In the genomic region with DNA sequence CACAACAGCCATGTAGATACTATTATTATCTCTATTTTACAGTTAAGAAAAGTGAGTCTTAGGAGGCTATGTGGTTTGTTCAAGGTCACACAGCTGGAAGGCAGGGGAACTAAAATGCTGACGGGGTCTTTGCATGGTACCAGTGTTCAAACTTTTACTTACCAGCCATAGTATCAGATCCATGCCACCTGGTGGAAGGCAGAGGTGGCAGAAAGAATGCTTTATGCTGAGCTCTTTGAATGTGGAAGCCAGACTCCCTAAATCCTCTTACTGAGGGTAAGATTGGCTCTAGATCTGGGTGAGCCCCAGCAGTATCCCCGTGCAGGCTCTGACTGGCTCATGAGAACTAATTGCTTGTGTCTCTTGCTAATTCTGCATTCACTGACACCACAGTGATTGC, we compare ENCODE assay signal across 18 cellular contexts. TPM values are rescaled to one million over a fixed set of nuclear protein-coding genes. Genes with fewer than 3 reads are reported as not detected.
DNase-seq lines count a peak whose midpoint lies in the region; ATAC-seq and TF ChIP-seq lines count a peak whose summit lies in the region.
"Had no signal": no experiment of that assay in that cellular context is flagged by ENCODE, and none has a peak within 500 bp of the region (broad histone marks: within the 10 kb centered on the region; RNA-seq: fewer than 3 reads in every experiment).

No MANE protein-coding gene starts in this region.

- H3K36me3 Mint-ChIP-seq in activated T-helper 17 cell treated with anti-CD3 and anti-CD28 coated beads, Interleukin-2, amount 50 U/mL, for 72 hours (ENCODE audit: low read depth) = no peaks in the 10 kb centered on the region
- H3K36me3 Mint-ChIP-seq: WTC11 had no signal

- no peak overlapping the region for H3K27ac Mint-ChIP-seq in activated T-helper 17 cell treated with anti-CD3 and anti-CD28 coated beads, Interleukin-2, amount 50 U/mL, for 72 hours
- H3K27ac Mint-ChIP-seq: WTC11 had no signal

- TF ChIP-seq CTCF in SK-N-SH (IDR thresholded peaks at IDR 0.05) = peak; percentile 42
- TF ChIP-seq CTCF in epithelial cell of esophagus (IDR thresholded peaks at IDR 0.05; ENCODE audit: insufficient read depth, low read depth, low read length, missing control alignments) = peak; percentile 21
- TF ChIP-seq CTCF in thoracic aorta (IDR thresholded peaks at IDR 0.05) = no peak

- peak; percentile 52 for TF ChIP-seq RAD21 in SK-N-SH (IDR thresholded peaks at IDR 0.05; ENCODE audit: low read length)

- CTCF ChIA-PET in SK-N-SH (lab: Yijun Ruan, JAX) = interaction anchor here (0.7 to 4.6 kb wide), 19 partner anchors 11 to 246 kb away, joined by 3 to 25 read pairs (median 3); no protein-coding TSS in a partner anchor

- H3K9me3 ChIP-seq in SK-N-SH = no peaks in the 10 kb centered on the region
- no peaks in the 10 kb centered on the region for H3K9me3 ChIP-seq in thoracic aorta
- H3K9me3 ChIP-seq: mucosa of descending colon, upper lobe of right lung had no signal

- H3K36me3 ChIP-seq in SK-N-SH (replicated peaks in 1 of 2; ENCODE audit: control insufficient read depth in 1 of 2, insufficient read depth in 2 of 2, low read length in 1 of 2) (peaks cover 0 to 7% of the 10 kb centered on the region in 2 experiments), thoracic aorta (no peaks in the 10 kb centered on the region)
- H3K36me3 ChIP-seq: upper lobe of right lung had no signal

- H3K4me3 ChIP-seq in SK-N-SH (ENCODE audit: low read depth in 2 of 2, low read length in 1 of 2) (no peak overlapping the region), epithelial cell of esophagus (ENCODE audit: low read length) (no peak overlapping the region), thoracic aorta (no peak overlapping the region)
- H3K4me3 ChIP-seq: mucosa of descending colon, upper lobe of right lung had no signal

- no peak overlapping the region for H3K4me2 ChIP-seq in SK-N-SH
- H3K4me2 ChIP-seq: KMS-11 had no signal

- TF ChIP-seq EP300 in SK-N-SH (IDR thresholded peaks at IDR 0.05; ENCODE audit: borderline replicate concordance in 1 of 2, low read depth in 1 of 2, low read length in 1 of 2) = no peak

- no peaks in the 10 kb centered on the region for H3K9me3 Mint-ChIP-seq in activated T-helper 17 cell treated with anti-CD3 and anti-CD28 coated beads, Interleukin-2, amount 50 U/mL, for 72 hours

- H3K4me3 Mint-ChIP-seq in activated T-helper 17 cell treated with anti-CD3 and anti-CD28 coated beads, Interleukin-2, amount 50 U/mL, for 72 hours = no peak overlapping the region
- H3K4me3 Mint-ChIP-seq: WTC11 had no signal

- H3K79me2 ChIP-seq in SK-N-SH (ENCODE audit: insufficient read depth) = peaks cover 84% of the 10 kb centered on the region

- peaks cover 9% of the 10 kb centered on the region for H3F3A ChIP-seq in SK-N-SH (replicated peaks; ENCODE audit: insufficient read depth)

- ATAC-seq in thoracic aorta (ENCODE audit: insufficient number of reproducible peaks, low FRiP score, low read depth) (no peak), GM19467 (IDR thresholded peaks at IDR 0.05; ENCODE audit: unreplicated experiment) (no peak)
- no peak for ATAC-seq in activated T-helper 17 cell treated with anti-CD3 and anti-CD28 coated beads, Interleukin-2, amount 50 U/mL, for 72 hours (replicated peaks)
- ATAC-seq: mucosa of descending colon, upper lobe of right lung, WTC11 had no signal

- POLR2A ChIA-PET in SK-N-SH (lab: Yijun Ruan, JAX) = no interaction called here

- peaks cover 15% of the 10 kb centered on the region for H4K20me1 ChIP-seq in SK-N-SH (ENCODE audit: insufficient read depth)

- DNase-seq in NCI-H82 (lab: John Stamatoyannopoulos, UW) = peak; percentile 57
- DNase-seq in NCI-H82 treated with DMSO at 0.1 percent for 48 hours (lab: John Stamatoyannopoulos, UW; ENCODE audit: unreplicated experiment) = no peak
- DNase-seq in SK-N-SH = no peak
- DNase-seq in epithelial cell of esophagus (ENCODE audit: low read depth) = no peak
- no peak for DNase-seq in thoracic aorta (ENCODE audit: low spot score)
- no peak for DNase-seq in NOMO-1 (lab: John Stamatoyannopoulos, UW; ENCODE audit: unreplicated experiment in 2 of 2)
- DNase-seq: activated effector memory CD4-positive, alpha-beta T cell treated with anti-CD3 and anti-CD28 coated beads, Interleukin-2, amount 50 U/mL, for 16 hours; anterior cingulate cortex; GDM1; mucosa of descending colon; NCI-H1436 treated with DMSO at 0.1 percent for 48 hours; NCI-H510A treated with DMSO at 0.1 percent for 48 hours; small intestine; upper lobe of right lung had no signal

- H3K27ac ChIP-seq in SK-N-SH (ENCODE audit: low read depth in 2 of 2, low read length in 1 of 2) (peak overlapping the region; percentile 28 to 61; a peak in 2 of 4 replicates), thoracic aorta (peak overlapping the region; percentile 46 to 69)
- H3K27ac ChIP-seq: KMS-11, upper lobe of right lung had no signal

- H3K9me2 ChIP-seq in SK-N-SH = no peaks in the 10 kb centered on the region

- no peaks in the 10 kb centered on the region for H3K27me3 Mint-ChIP-seq in activated T-helper 17 cell treated with anti-CD3 and anti-CD28 coated beads, Interleukin-2, amount 50 U/mL, for 72 hours

- H3K4me1 ChIP-seq in SK-N-SH (ENCODE audit: control insufficient read depth in 1 of 2, insufficient read depth in 2 of 2, low read depth in 1 of 2, low read length in 1 of 2) = peaks cover 0 to 29% of the 10 kb centered on the region in 2 experiments; a peak in 1 of 4 replicates
- H3K4me1 ChIP-seq in thoracic aorta (ENCODE audit: control insufficient read depth in 1 of 2, low read depth in 2 of 2) = peaks cover 4 to 25% of the 10 kb centered on the region in 2 donors

- WGBS in SK-N-SH (ENCODE audit: low lambda C conversion rate) = 38% methylated on average over 2 of the region's 2 CpGs

- H2AFZ ChIP-seq in SK-N-SH (ENCODE audit: low read depth) = no peak overlapping the region

- no peaks in the 10 kb centered on the region for H3K27me3 ChIP-seq in SK-N-SH (ENCODE audit: insufficient read depth)
- no peaks in the 10 kb centered on the region for H3K27me3 ChIP-seq in thoracic aorta (replicated peaks; ENCODE audit: insufficient read depth)
- H3K27me3 ChIP-seq: upper lobe of right lung had no signal

- H3K4me1 Mint-ChIP-seq in activated T-helper 17 cell treated with anti-CD3 and anti-CD28 coated beads, Interleukin-2, amount 50 U/mL, for 72 hours = no peaks in the 10 kb centered on the region
- H3K4me1 Mint-ChIP-seq: WTC11 had no signal

- no peak overlapping the region for H3K9ac ChIP-seq in SK-N-SH
- H3K9ac ChIP-seq: KMS-11 had no signal

TF ChIP-seq in SK-N-SH, 30 proteins besides CTCF, POLR2A, EP300 and RAD21:
- TF ChIP-seq SMC3 (IDR thresholded peaks at IDR 0.05; ENCODE audit: low read depth, low read length) = peak; percentile 25; the same call in 1 of the 2 replicates
- TF ChIP-seq ELF1 (IDR thresholded peaks at IDR 0.05) = no peak
- TF ChIP-seq MXI1 (IDR thresholded peaks at IDR 0.05; ENCODE audit: low read depth, low read length) = no peak

RNA-seq across cellular contexts. Expression of a gene that starts 54.3 kb away (rescaled TPM):
- polyA plus RNA-seq in SK-N-SH (2012; rRNA removed) = 19.0 and 26.2 TPM in 2 replicates
- 12.8 and 16.1 TPM in 2 replicates for polyA plus RNA-seq in SK-N-SH (2012; cell fraction: cytosol; rRNA removed)
- polyA plus RNA-seq in SK-N-SH (2012; cell fraction: nucleus; rRNA removed) = 106 and 129 TPM in 2 replicates
- total RNA-seq in thoracic aorta = 100 to 1,000 TPM; 125 to 230 TPM
- under 1 TPM; 0.37 to 0.58 TPM for total RNA-seq in activated T-helper 17 cell treated with anti-CD3 and anti-CD28 coated beads, Interleukin-2, amount 50 U/mL, for 72 hours

Comparison
In these comparisons a context has a peak if more than half of its experiments do, and no peak if none do; other contexts are left out.
1. RNA of a gene that starts 54.3 kb away (total RNA-seq): 125 to 230 TPM in thoracic aorta; 0.37 to 0.58 TPM in activated T-helper 17 cell treated with anti-CD3 and anti-CD28 coated beads, Interleukin-2, amount 50 U/mL, for 72 hours; every median in the first group is over 10 times any median in the second.